Comparison of ENCODE assay signal across 18 cellular contexts in genomic region chr5:159906463-159906862, GRCh38. TPM values are rescaled to one million over a fixed set of nuclear protein-coding genes. Genes with fewer than 3 reads are reported as not detected.
"Had no signal": no experiment of that assay in that cellular context is flagged by ENCODE, and none has a peak within 500 bp of the region (broad histone marks: within the 10 kb centered on the region; RNA-seq: fewer than 3 reads in every experiment).

No MANE protein-coding gene starts in this region.

- ATAC-seq: gastroesophageal sphincter; naive thymus-derived CD4-positive, alpha-beta T cell had no signal

- H3K4me3 ChIP-seq: gastroesophageal sphincter, lower lobe of right lung, spleen, testis had no signal

- H3K36me3 ChIP-seq: gastroesophageal sphincter, lower lobe of right lung, spleen had no signal

- H3K27me3 ChIP-seq: testis had no signal

- H3K9me3 ChIP-seq: gastroesophageal sphincter, lower lobe of right lung, spleen, testis had no signal

- H3K27ac ChIP-seq: gastroesophageal sphincter, lower lobe of right lung, spleen, testis had no signal

- DNase-seq: activated CD4-positive, alpha-beta memory T cell treated with anti-CD3 and anti-CD28 coated beads for 36 hours; activated CD4-positive, alpha-beta T cell treated with anti-CD3 and anti-CD28 coated beads for 48 hours; activated CD4-positive, CD25-positive, alpha-beta regulatory T cell; activated naive CD4-positive, alpha-beta T cell treated with anti-CD3 and anti-CD28 coated beads for 36 hours; activated naive CD8-positive, alpha-beta T cell treated with anti-CD3 and anti-CD28 coated beads, Interleukin-2, amount 10 ng/mL, durations not matched to agents 7 days and 5 days; activated T-cell treated with anti-CD3 and anti-CD28 coated beads, Interleukin-2, amount 50 U/mL, for 48 hours; amygdala; cortex of kidney; head of caudate nucleus; hypothalamus; lower lobe of right lung; naive thymus-derived CD4-positive, alpha-beta T cell; spleen; stimulated activated CD4-positive, alpha-beta T cell treated with anti-CD3 and anti-CD28 coated beads, Interleukin-4, amount 100 ng/mL, for 1 hour; stimulated activated naive CD4-positive, alpha-beta T cell; T1000; testis had no signal

- H3K4me1 ChIP-seq: gastroesophageal sphincter had no signal

RNA-seq across cellular contexts. Expression of gene ADRA1B, which starts 9.8 kb away (rescaled TPM):
- total RNA-seq: activated CD4-positive, alpha-beta memory T cell treated with anti-CD3 and anti-CD28 coated beads for 36 hours; activated naive CD4-positive, alpha-beta T cell treated with anti-CD3 and anti-CD28 coated beads for 36 hours; activated naive CD8-positive, alpha-beta T cell treated with anti-CD3 and anti-CD28 coated beads, Interleukin-2, amount 10 ng/mL, durations not matched to agents 7 days and 5 days had no signal
- polyA plus RNA-seq: naive thymus-derived CD4-positive, alpha-beta T cell had no signal
